ENCODE assay signal across 1 cellular context in genomic region chr3:195746751-195747150, GRCh38.
TF ChIP-seq lines count a peak whose summit lies in the region.

No MANE protein-coding gene starts in this region.

TF ChIP-seq in K562, 482 proteins besides CTCF, POLR2A, EP300 and RAD21:
- no peak for TF ChIP-seq HBP1 (CRISPR knock-in tag; IDR thresholded peaks at IDR 0.05)
- 0 out of 2 replicates have a peak, but pooled peaks have one; percentile 15 for TF ChIP-seq ZNF143 (CRISPR knock-in tag; IDR thresholded peaks at IDR 0.05)
